Comparison of ENCODE assay signal across 8 cellular contexts in genomic region chr4:80173387-80173786, GRCh38. TPM values are rescaled to one million over a fixed set of nuclear protein-coding genes. Genes with fewer than 3 reads are reported as not detected.
DNase-seq lines count a peak whose midpoint lies in the region; ATAC-seq and TF ChIP-seq lines count a peak whose summit lies in the region.

No MANE protein-coding gene starts in this region.

- peaks cover 49% of the 10 kb centered on the region for H3K4me1 Mint-ChIP-seq in stimulated activated naive CD8-positive, alpha-beta T cell treated with anti-CD3 and anti-CD28 coated beads, Interleukin-15, amount 100 ng/mL, for 72 hours

- peak overlapping the region; percentile 29 to 66 for H3K4me3 Mint-ChIP-seq in stimulated activated naive CD8-positive, alpha-beta T cell treated with anti-CD3 and anti-CD28 coated beads, Interleukin-15, amount 100 ng/mL, for 72 hours

- intact Hi-C loops in OCI-LY7 (cut with micrococcal nuclease; ENCODE audit: unreplicated experiment) (no loop called here), vagina (cut with DNase I) (no loop called here)

- DNase-seq in OCI-LY7 (ENCODE audit: low spot score) (peak; percentile 57), cardiac fibroblast (ENCODE audit: low read depth in 2 of 2) (peak; percentile 69 to 91), SIG-M5 (lab: John Stamatoyannopoulos, UW) (no peak), vagina (ENCODE audit: extremely low spot score in 2 of 2) (no peak), GM10248 (ENCODE audit: extremely low spot score) (no peak)
- peak; percentile 38 to 61 for DNase-seq in stimulated activated naive CD8-positive, alpha-beta T cell treated with anti-CD3 and anti-CD28 coated beads, Interleukin-15, amount 100 ng/mL, for 72 hours

- BruUV-seq in OCI-LY7 (replicated peaks; lab: Mats Ljungman, UMichigan): no TSS peak

- H3K4me2 ChIP-seq in OCI-LY7 (ENCODE audit: low read length): peak overlapping the region; percentile 21; the same call in 1 of the 2 replicates

- H3K4me1 ChIP-seq in OCI-LY7 (ENCODE audit: insufficient read depth, low read length, poor library complexity, severe bottlenecking) (peaks cover 14% of the 10 kb centered on the region), vagina (no peaks in the 10 kb centered on the region)

- H3K79me2 ChIP-seq in OCI-LY7 (ENCODE audit: insufficient read depth, low read depth, low read length): no peaks in the 10 kb centered on the region

- peak overlapping the region; percentile 36; the same call in 1 of the 2 replicates for H2AFZ ChIP-seq in OCI-LY7 (ENCODE audit: low read length)

- H3K27ac ChIP-seq in OCI-LY7 (ENCODE audit: low read depth, low read length, poor library complexity, severe bottlenecking): no peak overlapping the region
- H3K27ac ChIP-seq in vagina: no peak overlapping the region

- CTCF ChIA-PET in OCI-LY7 (lab: Charles Lee; ENCODE audit: unreplicated experiment) (interaction anchor here (1.0 kb wide), 1 partner anchor 10 kb away, joined by 3 read pairs; no protein-coding TSS in a partner anchor), GM10248 (lab: Yijun Ruan, JAX) (interaction anchor here (1.1 to 4.0 kb wide), 4 partner anchors 9 to 1221 kb away, joined by 3 to 25 read pairs (median 5); no protein-coding TSS in a partner anchor)

- H4K20me1 ChIP-seq in OCI-LY7 (ENCODE audit: insufficient read depth, low read length): no peaks in the 10 kb centered on the region

- H3K27ac Mint-ChIP-seq in stimulated activated naive CD8-positive, alpha-beta T cell treated with anti-CD3 and anti-CD28 coated beads, Interleukin-15, amount 100 ng/mL, for 72 hours: peak overlapping the region; percentile 71 to 93

- no peak for TF ChIP-seq POLR2A in vagina (IDR thresholded peaks at IDR 0.05)

- H3K9me2 ChIP-seq in OCI-LY7 (ENCODE audit: insufficient read depth, low read length): no peaks in the 10 kb centered on the region

- H3K27me3 Mint-ChIP-seq in stimulated activated naive CD8-positive, alpha-beta T cell treated with anti-CD3 and anti-CD28 coated beads, Interleukin-15, amount 100 ng/mL, for 72 hours: no peaks in the 10 kb centered on the region

- H3K36me3 ChIP-seq in OCI-LY7 (ENCODE audit: insufficient read depth, low read length) (no peaks in the 10 kb centered on the region), vagina (no peaks in the 10 kb centered on the region)

- H3K9me3 ChIP-seq in OCI-LY7 (ENCODE audit: low read length) (no peaks in the 10 kb centered on the region), vagina (no peaks in the 10 kb centered on the region)

- no peaks in the 10 kb centered on the region for H3K27me3 ChIP-seq in vagina

- peak; percentile 72 for ATAC-seq in GM18517 (IDR thresholded peaks at IDR 0.05; ENCODE audit: unreplicated experiment)
- ATAC-seq in HG02759 (IDR thresholded peaks at IDR 0.05; ENCODE audit: unreplicated experiment): peak; percentile 77
- ATAC-seq in stimulated activated naive CD8-positive, alpha-beta T cell treated with anti-CD3 and anti-CD28 coated beads, Interleukin-15, amount 100 ng/mL, for 72 hours: peak; percentile 98

- TF ChIP-seq CTCF in OCI-LY7 (conservative IDR thresholded peaks at IDR 0.05; ENCODE audit: low read length) (no peak), cardiac fibroblast (IDR thresholded peaks at IDR 0.05; ENCODE audit: low read depth, low read length) (no peak), vagina (IDR thresholded peaks at IDR 0.05) (no peak), GM10248 (IDR thresholded peaks at IDR 0.05; ENCODE audit: control extremely low read depth, extremely low read depth, low read depth, missing control alignments) (no peak)

- H3K4me3 ChIP-seq in OCI-LY7 (ENCODE audit: low read depth, low read length, poor library complexity, severe bottlenecking) (no peak overlapping the region), cardiac fibroblast (replicated peaks in 1 of 2; ENCODE audit: low read depth in 2 of 2, low read length in 2 of 2) (no peak overlapping the region), vagina (no peak overlapping the region)

- H3K9me3 Mint-ChIP-seq in stimulated activated naive CD8-positive, alpha-beta T cell treated with anti-CD3 and anti-CD28 coated beads, Interleukin-15, amount 100 ng/mL, for 72 hours: peaks cover 4 to 19% of the 10 kb centered on the region in 2 donors

- POLR2A ChIA-PET in OCI-LY7 (lab: Charles Lee) (no interaction called here), GM10248 (lab: Yijun Ruan, JAX) (no interaction called here)

RNA-seq across cellular contexts. Expression of gene PRDM8, which starts 23.9 kb away (rescaled TPM):
- not detected in 2 replicates for total RNA-seq in OCI-LY7 (2014; rRNA removed; shearing (Covaris generic))
- total RNA-seq in OCI-LY7 (2022) (not detected in 2 replicates), vagina (15.0 TPM)

Comparison
In these comparisons a context has a peak if more than half of its experiments do, and no peak if none do; other contexts are left out.
1. DNase-seq: peak in OCI-LY7 (single experiment), cardiac fibroblast (2 of 2) and stimulated activated naive CD8-positive, alpha-beta T cell treated with anti-CD3 and anti-CD28 coated beads, Interleukin-15, amount 100 ng/mL, for 72 hours (2 of 2); none in SIG-M5 (single experiment), vagina (0 of 2) and GM10248 (single experiment).
2. RNA of gene PRDM8, which starts 23.9 kb away (total RNA-seq): 15.0 TPM in vagina (single experiment); not detected in OCI-LY7; every median in the first group is over 10 times any median in the second.
3. Peak in every context shown above with its lines, with median percentiles within 50 percentile points of each other: ATAC-seq.